In genomic region chr16:9094008-9094846, GRCh38 we compare ENCODE assay signal across 8 cellular contexts. TPM values are rescaled to one million over a fixed set of nuclear protein-coding genes. Genes with fewer than 3 reads are reported as not detected.
DNase-seq lines count a peak whose midpoint lies in the region; ATAC-seq, FAIRE-seq and TF ChIP-seq lines count a peak whose summit lies in the region.

No MANE protein-coding gene starts in this region.

- DNase-seq in GM12891 (ENCODE audit: insufficient read length, low spot score) (no peak), SJCRH30 (no peak), fibroblast of lung (ENCODE audit: low read depth in 2 of 2) (no peak), psoas muscle (no peak), DMS 273 (lab: John Stamatoyannopoulos, UW; ENCODE audit: unreplicated experiment) (no peak)
- DNase-seq in stimulated activated CD4-positive, alpha-beta T cell treated with anti-CD3 and anti-CD28 coated beads, Interleukin-1b, Interleukin-23, amount 100 ng/mL, for 48 hours: no peak

- H3K27ac ChIP-seq in SJCRH30: no peak overlapping the region
- peak overlapping the region; percentile 11 for H3K27ac ChIP-seq in fibroblast of lung (ENCODE audit: insufficient read depth, low read length)
- peak overlapping the region; percentile 99 for H3K27ac ChIP-seq in psoas muscle

- H3K4me2 ChIP-seq in fibroblast of lung (ENCODE audit: extremely low read depth, insufficient read depth, low read length): peak overlapping the region; percentile 72

- H3K36me3 ChIP-seq in SJCRH30 (peaks cover 55% of the 10 kb centered on the region), fibroblast of lung (ENCODE audit: control insufficient read depth, insufficient read depth, low read length) (peaks cover 7% of the 10 kb centered on the region), psoas muscle (ENCODE audit: insufficient read depth in 1 of 2, low read depth in 1 of 2) (peaks cover 2 to 20% of the 10 kb centered on the region in 2 donors)

- no peak for ATAC-seq in psoas muscle
- no peak for ATAC-seq in GM18519 (IDR thresholded peaks at IDR 0.05; ENCODE audit: low FRiP score, unreplicated experiment)
- no peak for ATAC-seq in GM21528 (IDR thresholded peaks at IDR 0.05; ENCODE audit: low FRiP score, unreplicated experiment)

- H2AFZ ChIP-seq in fibroblast of lung (ENCODE audit: low read length): no peak overlapping the region

- H3K9me3 ChIP-seq in SJCRH30 (replicated peaks) (no peaks in the 10 kb centered on the region), fibroblast of lung (ENCODE audit: control insufficient read depth, insufficient read depth, low read depth, low read length) (no peaks in the 10 kb centered on the region), psoas muscle (no peaks in the 10 kb centered on the region)

- WGBS in psoas muscle, 3 donors: 19 to 25% (median 21%) methylated on average over 8 of the region's 8 CpGs

- peaks cover 8% of the 10 kb centered on the region for H4K20me1 ChIP-seq in fibroblast of lung (ENCODE audit: control insufficient read depth, extremely low read depth, insufficient read depth, low read length)

- H3K4me3 ChIP-seq in SJCRH30 (peak overlapping the region; percentile 93), fibroblast of lung (replicated peaks in 1 of 4; ENCODE audit: control extremely low read depth in 1 of 4, insufficient read depth in 1 of 4, low read depth in 3 of 4, low read length in 4 of 4) (peak overlapping the region; percentile 76 to 98 (median 96)), psoas muscle (peak overlapping the region; percentile 89)

- no peak for TF ChIP-seq POLR2A in GM12891 (IDR thresholded peaks at IDR 0.05; ENCODE audit: low read depth, low read length)

- H3K27me3 ChIP-seq in SJCRH30 (no peaks in the 10 kb centered on the region), fibroblast of lung (ENCODE audit: control insufficient read depth, insufficient read depth, low read length) (no peaks in the 10 kb centered on the region), psoas muscle (ENCODE audit: insufficient read depth in 3 of 3, low read length in 2 of 3) (no peaks in the 10 kb centered on the region)

- intact Hi-C loops in psoas muscle (cut with DNase I): loop anchor here in 1 of 2 donors (5.0 to 10.0 kb wide), 2 partner anchors 42 to 209 kb away; partner anchors contain the start of gene LITAFD

- H3K79me2 ChIP-seq in fibroblast of lung (ENCODE audit: control insufficient read depth, insufficient read depth, low read length): peaks cover 75% of the 10 kb centered on the region

- H3K9ac ChIP-seq in fibroblast of lung (ENCODE audit: insufficient read depth, low read length): no peak overlapping the region

- H3K4me1 ChIP-seq in SJCRH30 (peaks cover 12% of the 10 kb centered on the region), fibroblast of lung (ENCODE audit: control insufficient read depth, extremely low read depth, insufficient read depth, low read length) (peaks cover 16% of the 10 kb centered on the region), psoas muscle (peaks cover 60% of the 10 kb centered on the region)

- TF ChIP-seq CTCF in fibroblast of lung (conservative IDR thresholded peaks at IDR 0.05 in 1 of 2, IDR thresholded peaks at IDR 0.05 in 1 of 2; ENCODE audit: low read depth in 1 of 2, low read length in 2 of 2): no peak
- no peak for TF ChIP-seq CTCF in psoas muscle (IDR thresholded peaks at IDR 0.05)

- peak; percentile 9 for FAIRE-seq in GM12891 (lab: Jason Lieb, UNC)

TF ChIP-seq in GM12891, 5 proteins besides CTCF, POLR2A, EP300 and RAD21:
- no peak for TF ChIP-seq POU2F2 (IDR thresholded peaks at IDR 0.05; ENCODE audit: low read depth, low read length)
- no peak for TF ChIP-seq SPI1 (IDR thresholded peaks at IDR 0.05; ENCODE audit: low read depth, low read length)
- TF ChIP-seq POLR2AphosphoS5 (IDR thresholded peaks at IDR 0.05; ENCODE audit: low read depth, low read length): no peak
- no peak for TF ChIP-seq PAX5 (IDR thresholded peaks at IDR 0.05; ENCODE audit: insufficient read depth, low read length, severe bottlenecking)

RNA-seq across cellular contexts. Expression of gene HAPSTR1, which starts 2.8 kb away (rescaled TPM):
- 14.5 TPM for polyA plus RNA-seq in GM12891 (2012; ENCODE audit: low read depth, missing spikeins)
- 52.5 and 59.3 TPM in 2 replicates for total RNA-seq in SJCRH30 (2014; rRNA removed; shearing (Covaris generic))
- 45.2 and 57.3 TPM in 2 replicates for total RNA-seq in fibroblast of lung
- 33.2 and 37.5 TPM in 2 replicates for polyA plus RNA-seq in fibroblast of lung
- polyA plus RNA-seq in fibroblast of lung (2012): 23.7 and 28.8 TPM in 2 replicates
- 35.9 and 46.1 TPM in 2 replicates for polyA minus RNA-seq in fibroblast of lung (ENCODE audit: low replicate concordance)
- 10 to 100 TPM; 54.5 to 80.0 (median 73.5) TPM for total RNA-seq in psoas muscle
- polyA plus RNA-seq in psoas muscle: 10 to 100 TPM; 15.1 to 44.5 (median 18.2) TPM
